ENCODE assay signal across 8 cellular contexts in the genomic region with DNA sequence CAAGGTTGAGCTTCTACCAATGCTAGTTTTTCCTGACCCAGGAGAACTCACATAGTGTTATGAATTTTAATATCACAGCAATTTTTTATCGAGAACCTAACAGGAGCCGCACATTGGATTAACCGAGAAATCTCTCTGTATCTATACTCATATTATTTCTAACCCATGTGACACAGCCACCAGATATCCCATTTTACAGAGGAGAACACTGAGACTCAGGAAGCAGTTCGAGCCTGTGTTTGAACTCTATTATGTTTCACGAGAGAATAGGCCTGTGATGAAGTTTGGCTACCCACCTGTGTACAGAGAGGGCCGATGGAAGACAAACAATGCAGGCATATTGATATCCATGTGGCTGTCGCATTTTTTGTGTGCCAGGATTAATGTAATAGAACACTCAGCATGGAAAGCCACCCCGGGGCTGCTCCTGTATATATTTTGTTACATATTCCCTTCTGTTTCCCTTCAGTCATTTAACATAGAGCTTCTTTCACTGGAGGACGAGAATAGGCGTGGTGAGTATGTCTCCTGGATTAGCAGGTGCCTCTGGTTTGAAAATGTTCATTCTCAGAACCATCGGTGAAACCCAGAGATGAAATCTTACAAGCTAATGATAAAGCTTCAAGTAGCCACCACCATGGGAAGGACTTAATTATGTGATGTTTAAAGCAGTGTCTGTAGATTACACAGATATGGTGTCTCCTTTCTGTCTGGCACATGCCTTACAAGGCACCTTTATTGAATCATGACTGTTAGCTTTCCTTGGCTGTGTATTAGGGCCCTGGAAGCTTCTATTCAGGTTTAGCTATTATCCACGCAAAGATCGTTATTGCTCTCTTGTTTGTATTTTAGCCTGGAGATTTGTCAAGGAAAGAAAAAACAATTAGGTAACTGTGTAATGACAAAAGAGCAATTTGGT.
DNase-seq lines count a peak whose midpoint lies in the region; ATAC-seq and TF ChIP-seq lines count a peak whose summit lies in the region.
"Not testable (repeated sequence)": the region's sequence is repeated elsewhere in the genome, so short reads cannot be mapped to it uniquely, and the experiment has no call there.

No MANE protein-coding gene starts in this region.

- not testable (repeated sequence) for TF ChIP-seq CTCF in lower lobe of right lung (IDR thresholded peaks at IDR 0.05); progenitor cell of endocrine pancreas (IDR thresholded peaks at IDR 0.05; ENCODE audit: unreplicated experiment); transverse colon (IDR thresholded peaks at IDR 0.05)

- ATAC-seq in T-cell (replicated peaks in 1 of 4); lower lobe of right lung: not testable (repeated sequence)

- not testable (repeated sequence) for H3K27me3 Mint-ChIP-seq in T-cell; activated naive CD8-positive, alpha-beta T cell treated with anti-CD3 and anti-CD28 coated beads for 36 hours; progenitor cell of endocrine pancreas

- H3K9me3 Mint-ChIP-seq in T-cell; activated naive CD8-positive, alpha-beta T cell treated with anti-CD3 and anti-CD28 coated beads for 36 hours; progenitor cell of endocrine pancreas (ENCODE audit: low read depth): not testable (repeated sequence)

- H3K36me3 ChIP-seq in lower lobe of right lung, transverse colon: not testable (repeated sequence)

- intact Hi-C loops in lower lobe of right lung (cut with DNase I); transverse colon (cut with DNase I; ENCODE audit: low total_unique reads): not testable (repeated sequence)

- peak; percentile 41 for DNase-seq in DMS79 treated with DMSO at 0.1 percent for 48 hours (lab: John Stamatoyannopoulos, UW)
- DNase-seq in NCI-H2107 (lab: John Stamatoyannopoulos, UW) = peak; percentile 44
- not testable (repeated sequence) for DNase-seq in T-cell; activated naive CD8-positive, alpha-beta T cell treated with anti-CD3 and anti-CD28 coated beads for 36 hours; epithelial cell of prostate (ENCODE audit: low read depth, low spot score); lower lobe of right lung; progenitor cell of endocrine pancreas (ENCODE audit: low spot score, unreplicated experiment); transverse colon

- CTCF ChIA-PET in T-cell (lab: Charles Lee) = interaction anchor here (0.5 to 2.1 kb wide), 9 partner anchors 18 to 342 kb away, joined by 3 to 10 read pairs (median 3); no protein-coding TSS in a partner anchor

- in situ Hi-C loops in transverse colon (cut with MboI; ENCODE audit: low pct_ligation_motif_present in 1 of 4, low pct_unique_long_range_greater_than_20kb in 1 of 4, low sequenced_read_pairs in 3 of 4) = not testable (repeated sequence)

- POLR2A ChIA-PET in T-cell (lab: Charles Lee) = interaction anchor here (0.6 to 1.0 kb wide), 4 partner anchors 15 to 274 kb away, joined by 3 to 6 read pairs (median 4); no protein-coding TSS in a partner anchor

- H3K4me3 Mint-ChIP-seq in T-cell = peak overlapping the region in 1 of 3 donors; percentile 57
- not testable (repeated sequence) for H3K4me3 Mint-ChIP-seq in activated naive CD8-positive, alpha-beta T cell treated with anti-CD3 and anti-CD28 coated beads for 36 hours
- H3K4me3 Mint-ChIP-seq in progenitor cell of endocrine pancreas (ENCODE audit: low read depth) = peak overlapping the region; percentile 60

- peak overlapping the region; percentile 94 for H3K27ac ChIP-seq in epithelial cell of prostate
- peak overlapping the region; percentile 70 for H3K27ac ChIP-seq in lower lobe of right lung
- peak overlapping the region; percentile 86 to 91 (median 88) for H3K27ac ChIP-seq in transverse colon

- H3K4me1 Mint-ChIP-seq in T-cell = peaks cover 46 to 56% (median 55%) of the 10 kb centered on the region in 3 donors
- peaks cover 53% of the 10 kb centered on the region for H3K4me1 Mint-ChIP-seq in activated naive CD8-positive, alpha-beta T cell treated with anti-CD3 and anti-CD28 coated beads for 36 hours
- peaks cover 63% of the 10 kb centered on the region for H3K4me1 Mint-ChIP-seq in progenitor cell of endocrine pancreas (ENCODE audit: low read depth)

- H3K4me1 ChIP-seq in lower lobe of right lung = peaks cover 31% of the 10 kb centered on the region
- H3K4me1 ChIP-seq in transverse colon = peaks cover 22 to 63% (median 42%) of the 10 kb centered on the region in 4 donors

- H3K27me3 ChIP-seq in lower lobe of right lung (ENCODE audit: low read depth); transverse colon: not testable (repeated sequence)

- H3K4me3 ChIP-seq in lower lobe of right lung = not testable (repeated sequence)
- peak overlapping the region in 1 of 4 donors; percentile 9 for H3K4me3 ChIP-seq in transverse colon

- not testable (repeated sequence) for H3K36me3 Mint-ChIP-seq in T-cell; activated naive CD8-positive, alpha-beta T cell treated with anti-CD3 and anti-CD28 coated beads for 36 hours; progenitor cell of endocrine pancreas (ENCODE audit: insufficient read depth)

- not testable (repeated sequence) for H3K9me3 ChIP-seq in lower lobe of right lung, transverse colon

- 43 to 63% methylated on average over 7 to 13 of the region's 13 CpGs for WGBS in transverse colon (ENCODE audit: low coverage in 1 of 2), 2 donors

- H3K27ac Mint-ChIP-seq in T-cell (peak overlapping the region; percentile 93 to 97), progenitor cell of endocrine pancreas (peak overlapping the region; percentile 99)
- H3K27ac Mint-ChIP-seq in activated naive CD8-positive, alpha-beta T cell treated with anti-CD3 and anti-CD28 coated beads for 36 hours = peak overlapping the region; percentile 91

- TF ChIP-seq POLR2A in transverse colon (IDR thresholded peaks at IDR 0.05) = not testable (repeated sequence)

- TF ChIP-seq EP300 in transverse colon (IDR thresholded peaks at IDR 0.05; ENCODE audit: low read depth) = not testable (repeated sequence)
